17 cellular contexts compared by ENCODE assay signal in the genomic region with DNA sequence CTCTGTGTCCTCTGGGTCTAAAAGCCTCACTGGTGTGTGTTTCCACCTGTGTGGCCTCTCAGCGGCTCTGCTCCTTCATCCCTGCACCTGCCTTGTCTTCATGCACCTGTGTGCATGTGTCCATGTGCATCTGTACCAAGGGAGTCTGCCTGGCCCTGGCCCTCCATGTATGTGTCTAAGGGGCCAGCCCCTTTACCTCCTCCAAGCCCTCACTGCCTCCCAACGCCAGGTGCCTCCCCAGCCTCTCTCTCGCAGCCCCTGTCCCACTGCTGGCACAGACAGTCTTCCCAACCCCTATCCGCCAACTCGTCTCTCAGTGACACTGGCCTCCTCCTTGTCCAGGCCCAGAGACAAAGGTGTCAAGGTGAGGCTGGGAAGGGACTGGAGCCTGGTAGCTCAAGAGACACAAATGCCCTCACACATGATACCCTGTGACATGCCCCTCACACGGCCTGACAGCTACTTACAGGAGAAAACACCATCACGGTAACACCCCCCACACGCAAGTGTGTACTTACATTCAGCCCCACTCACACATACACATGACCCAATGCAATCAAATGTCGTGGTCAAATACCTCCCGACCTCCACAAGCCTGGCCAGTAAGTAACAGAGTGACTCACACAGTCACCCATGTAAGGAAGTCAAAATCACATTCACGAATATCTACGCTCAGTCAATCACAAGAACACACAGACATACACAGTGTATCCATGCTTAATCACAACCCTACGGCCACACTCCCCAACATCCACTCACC. TPM values are rescaled to one million over a fixed set of nuclear protein-coding genes. Genes with fewer than 3 reads are reported as not detected.
DNase-seq lines count a peak whose midpoint lies in the region; ATAC-seq, FAIRE-seq and TF ChIP-seq lines count a peak whose summit lies in the region.
"Had no signal": no experiment of that assay in that cellular context is flagged by ENCODE, and none has a peak within 500 bp of the region (broad histone marks: within the 10 kb centered on the region; RNA-seq: fewer than 3 reads in every experiment).

No MANE protein-coding gene starts in this region.

- no peaks in the 10 kb centered on the region for H3K4me1 ChIP-seq in osteoblast (ENCODE audit: insufficient read depth, low read length)
- no peaks in the 10 kb centered on the region for H3K4me1 ChIP-seq in uterus

- H3K4me3 ChIP-seq in WERI-Rb-1 (ENCODE audit: low read depth, low read length) = peak overlapping the region; percentile 62
- no peak overlapping the region for H3K4me3 ChIP-seq in osteoblast (ENCODE audit: insufficient read depth, low read length)
- H3K4me3 ChIP-seq in uterus = no peak overlapping the region
- H3K4me3 ChIP-seq: K562 had no signal

- H4K20me1 ChIP-seq in osteoblast (ENCODE audit: insufficient read depth, low read length) = peaks cover 9% of the 10 kb centered on the region

- no peak for ATAC-seq in GM18873 (IDR thresholded peaks at IDR 0.05; ENCODE audit: low FRiP score, unreplicated experiment)

- H3K4me2 ChIP-seq in osteoblast (ENCODE audit: insufficient read depth, low read length) = no peak overlapping the region

- H2AFZ ChIP-seq in osteoblast (ENCODE audit: low read length) = no peak overlapping the region

- intact Hi-C loops in uterus (cut with DNase I; ENCODE audit: low total_unique reads) = no loop called here

- H3K27me3 ChIP-seq in WERI-Rb-1 (ENCODE audit: insufficient read depth, low read depth, severe bottlenecking) (peaks cover 16% of the 10 kb centered on the region), osteoblast (ENCODE audit: insufficient read depth, low read length) (peaks cover 24% of the 10 kb centered on the region), uterus (no peaks in the 10 kb centered on the region)

- no peaks in the 10 kb centered on the region for H3K9me3 ChIP-seq in WERI-Rb-1 (ENCODE audit: severe bottlenecking)
- H3K9me3 ChIP-seq in osteoblast (ENCODE audit: low read depth, low read length) = no peaks in the 10 kb centered on the region
- H3K9me3 ChIP-seq in uterus = no peaks in the 10 kb centered on the region

- no peak for TF ChIP-seq POLR2A in GM12891 (IDR thresholded peaks at IDR 0.05; ENCODE audit: low read depth, low read length)
- no peak for TF ChIP-seq POLR2A in uterus (IDR thresholded peaks at IDR 0.05)

- H3K27ac ChIP-seq in WERI-Rb-1 (peak overlapping the region; percentile 89), osteoblast (ENCODE audit: low read depth, low read length) (no peak overlapping the region), uterus (no peak overlapping the region)
- H3K27ac ChIP-seq: RWPE1 had no signal

- DNase-seq in GM12891 (ENCODE audit: insufficient read length, low spot score) (peak; percentile 2), WERI-Rb-1 (no peak), glomerular visceral epithelial cell (ENCODE audit: extremely low spot score) (peak; percentile 13), osteoblast (ENCODE audit: insufficient read length, low spot score, missing footprints) (peak; percentile 62), cerebellar nuclear complex (lab: John Stamatoyannopoulos, UW) (no peak), hippocampal formation (lab: John Stamatoyannopoulos, UW) (no peak), uterus (no peak)
- DNase-seq: COR-L47, DMS153, NCI-H1417 treated with DMSO at 0.1 percent for 48 hours, NCI-H1930, NCI-H2171 treated with DMSO at 0.1 percent for 48 hours, NCI-H446 treated with DMSO at 0.1 percent for 48 hours, NCI-H748 treated with DMSO at 0.1 percent for 48 hours had no signal

- peak; percentile 72 for FAIRE-seq in GM12891 (lab: Jason Lieb, UNC)
- FAIRE-seq: K562 had no signal

- H3K79me2 ChIP-seq in osteoblast (ENCODE audit: insufficient read depth, low read length) = no peaks in the 10 kb centered on the region

- H3K36me3 ChIP-seq in WERI-Rb-1 (peaks cover 18% of the 10 kb centered on the region), osteoblast (ENCODE audit: insufficient read depth, low read length) (no peaks in the 10 kb centered on the region), uterus (no peaks in the 10 kb centered on the region)

- TF ChIP-seq CTCF in WERI-Rb-1 (IDR thresholded peaks at IDR 0.05; ENCODE audit: low read depth, low read length) (no peak), osteoblast (IDR thresholded peaks at IDR 0.05; ENCODE audit: extremely low read depth, low read depth, low read length) (no peak), uterus (IDR thresholded peaks at IDR 0.05) (no peak)

TF ChIP-seq in GM12891, 5 proteins besides CTCF, POLR2A, EP300 and RAD21:
- TF ChIP-seq PAX5 (IDR thresholded peaks at IDR 0.05; ENCODE audit: insufficient read depth, low read length, severe bottlenecking) (no peak), TAF1 (IDR thresholded peaks at IDR 0.05; ENCODE audit: low read depth, low read length) (no peak), SPI1 (IDR thresholded peaks at IDR 0.05; ENCODE audit: low read depth, low read length) (no peak), POU2F2 (IDR thresholded peaks at IDR 0.05; ENCODE audit: low read depth, low read length) (no peak), POLR2AphosphoS5 (IDR thresholded peaks at IDR 0.05; ENCODE audit: low read depth, low read length) (no peak)

RNA-seq across cellular contexts. Expression of a gene that starts 11.4 kb away (rescaled TPM):
- polyA plus RNA-seq in GM12891 (2012; ENCODE audit: low read depth, missing spikeins) = 0.36 TPM
- under 0.01 TPM in 2 replicates for total RNA-seq in osteoblast
- 1 to 10 TPM in 2 of 4 donors, under 1 TPM in 1, not detected in 1; 0.26 to 5.1 (median 2.8) TPM for total RNA-seq in uterus

RNA-seq across cellular contexts. Expression of a gene that starts 29.9 kb away (rescaled TPM):
- polyA plus RNA-seq in GM12891 (2012; ENCODE audit: low read depth, missing spikeins) = 0.44 TPM
- not detected in 2 replicates for total RNA-seq in osteoblast
- 1 to 10 TPM in 2 of 4 donors, under 1 TPM in 1, not detected in 1; 0.35 to 5.2 (median 4.4) TPM for total RNA-seq in uterus
- total RNA-seq: K562 had no signal
- polyA plus RNA-seq: K562 had no signal

RNA-seq across cellular contexts. Expression of a gene that starts 44.2 kb away (rescaled TPM):
- polyA plus RNA-seq in GM12891 (2012; ENCODE audit: low read depth, missing spikeins) = 0.03 TPM
- total RNA-seq in osteoblast = under 0.01 TPM in 2 replicates
- total RNA-seq in uterus = 10 to 100 TPM in 3 of 4 donors, 1 to 10 TPM in 1; 2.6 to 21.3 (median 16.8) TPM

RNA-seq across cellular contexts. Expression of a gene that starts 51.5 kb away (rescaled TPM):
- 57.8 TPM for polyA plus RNA-seq in GM12891 (2012; ENCODE audit: low read depth, missing spikeins)
- total RNA-seq in osteoblast = 0.88 and 1.4 TPM in 2 replicates
- total RNA-seq in uterus = 10 to 100 TPM in 2 of 4 donors, 1 to 10 TPM in 2; 5.1 to 28.3 (median 15.8) TPM

Comparison
In these comparisons a context has a peak if more than half of its experiments do, and no peak if none do; other contexts are left out.
1. DNase-seq: peak in GM12891 (single experiment), glomerular visceral epithelial cell (single experiment) and osteoblast (single experiment); none in WERI-Rb-1 (single experiment), cerebellar nuclear complex (0 of 2), hippocampal formation (0 of 2) and uterus (0 of 2).